Comparison of ENCODE assay signal across 28 cellular contexts in genomic region chr2:72031346-72032115, GRCh38.
DNase-seq lines count a peak whose midpoint lies in the region; ATAC-seq and TF ChIP-seq lines count a peak whose summit lies in the region.
"Had no signal": no experiment of that assay in that cellular context is flagged by ENCODE, and none has a peak within 500 bp of the region (broad histone marks: within the 10 kb centered on the region; RNA-seq: fewer than 3 reads in every experiment).

No MANE protein-coding gene starts in this region.

- H3K4me3 ChIP-seq in HEK293 (ENCODE audit: low read depth, low read length) (no peak overlapping the region), colonic mucosa (no peak overlapping the region), upper lobe of right lung (no peak overlapping the region)
- H3K4me3 ChIP-seq: gastrocnemius medialis, hepatocyte, left lung, SJCRH30, tibial nerve had no signal

- peak; percentile 5 for DNase-seq in colonic mucosa
- DNase-seq in mesenteric fat pad (ENCODE audit: low spot score), result peak; percentile 85
- DNase-seq in upper lobe of right lung, result peak; percentile 48
- no peak for DNase-seq in NCI-H1105 treated with DMSO at 0.1 percent for 48 hours (lab: John Stamatoyannopoulos, UW)
- DNase-seq: activated CD4-positive, alpha-beta T cell treated with anti-CD3 and anti-CD28 coated beads, Interleukin-2, amount 50 U/mL, for 4 hours; activated CD4-positive, CD25-positive, alpha-beta regulatory T cell; activated CD8-positive, alpha-beta memory T cell treated with anti-CD3 and anti-CD28 coated beads, Interleukin-2, amount 50 U/mL, for 48 hours; anterior cingulate cortex; Calu3; DND-41; gastrocnemius medialis; immature natural killer cell; left lung; naive B cell; NCI-H1092; NCI-H1930; NCI-H226; NCI-H69; SJCRH30; small intestine had no signal

- POLR2A ChIA-PET in HEK293 (lab: Yijun Ruan, JAX), result no interaction called here

- H3K27me3 ChIP-seq in colonic mucosa, result no peaks in the 10 kb centered on the region
- no peaks in the 10 kb centered on the region for H3K27me3 ChIP-seq in upper lobe of right lung
- H3K27me3 ChIP-seq: gastrocnemius medialis, hepatocyte, left lung, tibial nerve had no signal

- no peak overlapping the region for H3K9ac ChIP-seq in colonic mucosa (ENCODE audit: low read depth in 2 of 2, low read length in 2 of 2)

- intact Hi-C loops in colonic mucosa (cut with DNase I), result no loop called here
- intact Hi-C loops in upper lobe of right lung (cut with DNase I), result no loop called here

- CTCF ChIA-PET in HEK293 (lab: Yijun Ruan, JAX), result no interaction called here

- H3K4me1 ChIP-seq in HEK293 (ENCODE audit: control insufficient read depth, insufficient read depth, low read length) (no peaks in the 10 kb centered on the region), colonic mucosa (no peaks in the 10 kb centered on the region), upper lobe of right lung (no peaks in the 10 kb centered on the region)
- H3K4me1 ChIP-seq: gastrocnemius medialis, left lung, SJCRH30 had no signal

- no peaks in the 10 kb centered on the region for H3K9me3 ChIP-seq in HEK293 (ENCODE audit: control insufficient read depth, insufficient read depth, low read depth, low read length)
- no peaks in the 10 kb centered on the region for H3K9me3 ChIP-seq in colonic mucosa
- no peaks in the 10 kb centered on the region for H3K9me3 ChIP-seq in upper lobe of right lung
- H3K9me3 ChIP-seq: gastrocnemius medialis, left lung, SJCRH30, tibial nerve had no signal

- ATAC-seq in upper lobe of right lung, result no peak
- no peak for ATAC-seq in GM19452 (IDR thresholded peaks at IDR 0.05; ENCODE audit: unreplicated experiment)
- ATAC-seq in GM18861 (IDR thresholded peaks at IDR 0.05; ENCODE audit: unreplicated experiment), result no peak
- ATAC-seq: gastrocnemius medialis, left lung, Panc1, T-cell had no signal

- no peaks in the 10 kb centered on the region for H3K36me3 ChIP-seq in HEK293 (ENCODE audit: control insufficient read depth in 2 of 2, insufficient read depth in 1 of 2, low read length in 2 of 2)
- no peaks in the 10 kb centered on the region for H3K36me3 ChIP-seq in colonic mucosa
- H3K36me3 ChIP-seq in upper lobe of right lung, result no peaks in the 10 kb centered on the region
- H3K36me3 ChIP-seq: gastrocnemius medialis, left lung, SJCRH30, tibial nerve had no signal

- H3K27ac ChIP-seq in HEK293 (ENCODE audit: extremely low read depth, low read depth, low read length) (no peak overlapping the region), colonic mucosa (no peak overlapping the region), upper lobe of right lung (no peak overlapping the region)
- H3K27ac ChIP-seq: C4-2B, gastrocnemius medialis, hepatocyte, left lung, SJCRH30, tibial nerve had no signal

- TF ChIP-seq CTCF in HEK293 (tag by site-specific recombination; IDR thresholded peaks at IDR 0.05), result no peak
- TF ChIP-seq CTCF in colonic mucosa (IDR thresholded peaks at IDR 0.05), result no peak
- TF ChIP-seq CTCF in upper lobe of right lung (IDR thresholded peaks at IDR 0.05), result no peak

TF ChIP-seq in HEK293, 187 proteins besides CTCF, POLR2A, EP300 and RAD21:
- no peak for TF ChIP-seq MEIS1 (CRISPR knock-in tag; IDR thresholded peaks at IDR 0.05; ENCODE audit: borderline replicate concordance)
- TF ChIP-seq FEZF1 (tag by site-specific recombination; IDR thresholded peaks at IDR 0.05), result no peak
- TF ChIP-seq ZNF19 (tag by site-specific recombination; IDR thresholded peaks at IDR 0.05; ENCODE audit: low read depth), result no peak
- peak; percentile 76 for TF ChIP-seq EGR2 (tag by site-specific recombination; IDR thresholded peaks at IDR 0.05; ENCODE audit: low read depth)
- TF ChIP-seq ZNF518A (tag by site-specific recombination; conservative IDR thresholded peaks at IDR 0.05; ENCODE audit: low read depth), result no peak
- TF ChIP-seq YY1 (tag by site-specific recombination; IDR thresholded peaks at IDR 0.05), result no peak
- TF ChIP-seq ZNF610 (tag by site-specific recombination; IDR thresholded peaks at IDR 0.05; ENCODE audit: borderline replicate concordance), result no peak
- TF ChIP-seq ZNF639 (tag by site-specific recombination; IDR thresholded peaks at IDR 0.05), result no peak
- no peak for TF ChIP-seq ZFP69B (tag by site-specific recombination; IDR thresholded peaks at IDR 0.05)
- no peak for TF ChIP-seq ZNF292 (tag by site-specific recombination; IDR thresholded peaks at IDR 0.05; ENCODE audit: borderline replicate concordance, low read depth)
- TF ChIP-seq ZFHX2 (tag by site-specific recombination; conservative IDR thresholded peaks at IDR 0.05), result 0 out of 2 replicates have a peak, but pooled peaks have one; percentile 12
